In genomic region chr6:34940030-34940434, GRCh38 we compare ENCODE assay signal across 2 cellular contexts.
TF ChIP-seq lines count a peak whose summit lies in the region.

No MANE protein-coding gene starts in this region.

TF ChIP-seq in WTC11, 78 proteins besides CTCF, POLR2A, EP300 and RAD21 (continued from another document):
- TF ChIP-seq ATF2 (CRISPR knock-in tag; IDR thresholded peaks at IDR 0.05; ENCODE audit: borderline replicate concordance, low read depth) = no peak
- TF ChIP-seq KAT7 (CRISPR knock-in tag; IDR thresholded peaks at IDR 0.05; ENCODE audit: borderline replicate concordance) = no peak
- no peak for TF ChIP-seq FOXP4 (CRISPR knock-in tag; IDR thresholded peaks at IDR 0.05)
- TF ChIP-seq TP53 (CRISPR knock-in tag; IDR thresholded peaks at IDR 0.05) = no peak
- TF ChIP-seq RORB (CRISPR knock-in tag; IDR thresholded peaks at IDR 0.05) = no peak
- TF ChIP-seq GTF2I (CRISPR knock-in tag; conservative IDR thresholded peaks at IDR 0.05) = no peak
- TF ChIP-seq GABPB1 (CRISPR knock-in tag; IDR thresholded peaks at IDR 0.05) = no peak
- no peak for TF ChIP-seq SOX15 (CRISPR knock-in tag; IDR thresholded peaks at IDR 0.05)
- TF ChIP-seq ZNF425 (CRISPR knock-in tag; conservative IDR thresholded peaks at IDR 0.05) = no peak
- TF ChIP-seq HMGA2 (CRISPR knock-in tag; IDR thresholded peaks at IDR 0.05) = no peak

TF ChIP-seq in liver, 16 proteins besides CTCF, POLR2A, EP300 and RAD21 (continued from another document):
- TF ChIP-seq NR2F2 (IDR thresholded peaks at IDR 0.05) (peak; percentile 99), FOXA2 (IDR thresholded peaks at IDR 0.05) (no peak), SP1 (IDR thresholded peaks at IDR 0.05) (peak; percentile 80), HNF4G (IDR thresholded peaks at IDR 0.05) (no peak), FOXA1 (IDR thresholded peaks at IDR 0.05) (no peak), ATF3 (IDR thresholded peaks at IDR 0.05) (no peak), YY1 (IDR thresholded peaks at IDR 0.05) (peak; percentile 31), GABPA (IDR thresholded peaks at IDR 0.05 in 1 of 2, conservative IDR thresholded peaks at IDR 0.05 in 1 of 2) (no peak), JUND (IDR thresholded peaks at IDR 0.05) (no peak), REST (IDR thresholded peaks at IDR 0.05) (no peak), HNF4A (conservative IDR thresholded peaks at IDR 0.05) (peak; percentile 39 to 59)
